In the genomic region with DNA sequence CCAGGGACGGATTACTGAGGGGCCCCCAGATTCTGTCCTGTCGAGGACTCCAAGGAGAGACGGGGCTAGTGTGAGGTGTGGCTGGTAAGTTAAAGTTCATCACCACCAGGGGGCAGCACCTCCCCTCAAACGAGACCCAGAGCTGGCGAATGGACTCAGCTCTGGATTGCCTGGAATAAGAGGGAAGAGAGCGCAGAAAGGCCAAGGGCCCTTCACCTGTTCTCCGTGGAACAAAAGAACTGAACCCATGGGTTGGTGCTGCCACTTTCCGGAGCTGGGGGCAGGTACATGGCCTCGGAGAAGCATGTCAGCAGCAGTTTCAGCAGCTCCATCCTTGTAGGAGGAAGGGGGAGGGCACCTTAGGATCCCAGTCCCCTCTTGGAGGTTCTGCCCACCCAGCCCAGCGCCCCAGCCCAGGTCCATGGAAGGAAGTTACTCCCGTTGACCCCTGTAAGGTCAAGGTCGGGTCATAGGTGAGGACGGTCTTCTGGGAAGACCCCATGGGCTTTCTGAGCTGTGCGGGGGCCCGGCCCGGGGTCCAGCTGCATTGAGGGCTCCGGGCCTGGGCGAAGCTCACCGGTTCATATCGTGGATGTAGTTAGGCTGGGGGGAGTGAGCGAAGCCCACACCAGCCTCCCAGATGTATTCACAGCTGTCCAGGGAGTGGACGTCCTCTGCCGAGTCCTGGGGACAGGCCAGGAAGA, we compare ENCODE assay signal across 8 cellular contexts. TPM values are rescaled to one million over a fixed set of nuclear protein-coding genes. Genes with fewer than 3 reads are reported as not detected.
DNase-seq lines count a peak whose midpoint lies in the region; ATAC-seq and TF ChIP-seq lines count a peak whose summit lies in the region.

No MANE protein-coding gene starts in this region.

- no peak overlapping the region for H3K27ac Mint-ChIP-seq in activated naive CD4-positive, alpha-beta T cell treated with anti-CD3 and anti-CD28 coated beads, Interleukin-2, amount 50 U/mL, for 72 hours
- H3K27ac Mint-ChIP-seq in glutamatergic neuron (ENCODE audit: unreplicated experiment), result no peak overlapping the region
- H3K27ac Mint-ChIP-seq in type B pancreatic cell, result peak overlapping the region; percentile 74

- TF ChIP-seq CTCF in glutamatergic neuron (IDR thresholded peaks at IDR 0.05; ENCODE audit: partially characterized antibody, unreplicated experiment), result peak; percentile 85
- peak; percentile 88 for TF ChIP-seq CTCF in type B pancreatic cell (conservative IDR thresholded peaks at IDR 0.05)

- DNase-seq in GM03348 (ENCODE audit: low spot score) (peak; percentile 94), NCI-H1105 (lab: John Stamatoyannopoulos, UW) (peak; percentile 77), SKM-1 treated with dmso at 0.1 percent for 144 hours (lab: John Stamatoyannopoulos, UW; ENCODE audit: unreplicated experiment) (peak; percentile 80), glutamatergic neuron (peak; percentile 91), pons (ENCODE audit: low spot score) (peak; percentile 91), type B pancreatic cell (ENCODE audit: extremely low spot score, unreplicated experiment) (peak; percentile 90)
- peak; percentile 84 to 90 for DNase-seq in activated naive CD4-positive, alpha-beta T cell treated with anti-CD3 and anti-CD28 coated beads, Interleukin-2, amount 50 U/mL, for 72 hours (ENCODE audit: low spot score in 2 of 2)

- ATAC-seq in activated naive CD4-positive, alpha-beta T cell treated with anti-CD3 and anti-CD28 coated beads, Interleukin-2, amount 50 U/mL, for 72 hours, result peak; percentile 75 to 88
- ATAC-seq in GM21381 (IDR thresholded peaks at IDR 0.05; ENCODE audit: unreplicated experiment), result no peak

- no peaks in the 10 kb centered on the region for H3K9me3 Mint-ChIP-seq in activated naive CD4-positive, alpha-beta T cell treated with anti-CD3 and anti-CD28 coated beads, Interleukin-2, amount 50 U/mL, for 72 hours
- peaks cover 7% of the 10 kb centered on the region for H3K9me3 Mint-ChIP-seq in glutamatergic neuron (ENCODE audit: unreplicated experiment)
- H3K9me3 Mint-ChIP-seq in type B pancreatic cell, result no peaks in the 10 kb centered on the region

- H3K4me1 Mint-ChIP-seq in glutamatergic neuron (ENCODE audit: low read depth, unreplicated experiment), result peaks cover 4% of the 10 kb centered on the region
- no peaks in the 10 kb centered on the region for H3K4me1 Mint-ChIP-seq in type B pancreatic cell (ENCODE audit: unreplicated experiment)

- H3K27me3 Mint-ChIP-seq in glutamatergic neuron (ENCODE audit: unreplicated experiment) (peaks cover 7% of the 10 kb centered on the region), type B pancreatic cell (no peaks in the 10 kb centered on the region)

- H3K4me3 Mint-ChIP-seq in glutamatergic neuron (ENCODE audit: unreplicated experiment) (no peak overlapping the region), type B pancreatic cell (no peak overlapping the region)

- H3K36me3 Mint-ChIP-seq in activated naive CD4-positive, alpha-beta T cell treated with anti-CD3 and anti-CD28 coated beads, Interleukin-2, amount 50 U/mL, for 72 hours, result no peaks in the 10 kb centered on the region
- H3K36me3 Mint-ChIP-seq in glutamatergic neuron (ENCODE audit: unreplicated experiment) (no peaks in the 10 kb centered on the region), type B pancreatic cell (no peaks in the 10 kb centered on the region)

RNA-seq across cellular contexts. Expression of gene HID1, which starts 10.8 kb away (rescaled TPM):
- 1 to 10 TPM; 1.6 to 2.8 TPM for total RNA-seq in activated naive CD4-positive, alpha-beta T cell treated with anti-CD3 and anti-CD28 coated beads, Interleukin-2, amount 50 U/mL, for 72 hours
- total RNA-seq in glutamatergic neuron (ENCODE audit: unreplicated experiment) (106 TPM), type B pancreatic cell (ENCODE audit: low replicate concordance) (36.6 and 106 TPM in 2 replicates)

RNA-seq across cellular contexts. Expression of gene CDR2L, which starts 25.6 kb away (rescaled TPM):
- total RNA-seq in activated naive CD4-positive, alpha-beta T cell treated with anti-CD3 and anti-CD28 coated beads, Interleukin-2, amount 50 U/mL, for 72 hours, result 1 to 10 TPM; 1.5 TPM
- 59.4 TPM for total RNA-seq in glutamatergic neuron (ENCODE audit: unreplicated experiment)
- total RNA-seq in type B pancreatic cell (ENCODE audit: low replicate concordance), result 34.9 and 96.2 TPM in 2 replicates

RNA-seq across cellular contexts. Expression of gene OTOP3, which starts 26.1 kb away (rescaled TPM):
- total RNA-seq in activated naive CD4-positive, alpha-beta T cell treated with anti-CD3 and anti-CD28 coated beads, Interleukin-2, amount 50 U/mL, for 72 hours, result not detected
- total RNA-seq in glutamatergic neuron (ENCODE audit: unreplicated experiment), result not detected
- 0.80 and 1.3 TPM in 2 replicates for total RNA-seq in type B pancreatic cell (ENCODE audit: low replicate concordance)

RNA-seq across cellular contexts. Expression of gene OTOP2, which starts 37.7 kb away (rescaled TPM):
- total RNA-seq in activated naive CD4-positive, alpha-beta T cell treated with anti-CD3 and anti-CD28 coated beads, Interleukin-2, amount 50 U/mL, for 72 hours, result not detected
- not detected for total RNA-seq in glutamatergic neuron (ENCODE audit: unreplicated experiment)
- 0.12 TPM in 1 of 2 replicates, not detected in the other for total RNA-seq in type B pancreatic cell (ENCODE audit: low replicate concordance)

RNA-seq across cellular contexts. Expression of gene USH1G, which starts 38.8 kb away (rescaled TPM):
- not detected for total RNA-seq in activated naive CD4-positive, alpha-beta T cell treated with anti-CD3 and anti-CD28 coated beads, Interleukin-2, amount 50 U/mL, for 72 hours
- total RNA-seq in glutamatergic neuron (ENCODE audit: unreplicated experiment) (0.12 TPM), type B pancreatic cell (ENCODE audit: low replicate concordance) (0.56 and 1.4 TPM in 2 replicates)

Comparison
In these comparisons a context has a peak if more than half of its experiments do, and no peak if none do; other contexts are left out.
1. RNA of gene HID1, which starts 10.8 kb away (total RNA-seq): 106 TPM in glutamatergic neuron (single experiment) and 36.6 to 106 TPM in type B pancreatic cell; 1.6 to 2.8 TPM in activated naive CD4-positive, alpha-beta T cell treated with anti-CD3 and anti-CD28 coated beads, Interleukin-2, amount 50 U/mL, for 72 hours; every median in the first group is over 10 times any median in the second.
2. RNA of gene CDR2L, which starts 25.6 kb away (total RNA-seq): 59.4 TPM in glutamatergic neuron (single experiment) and 34.9 to 96.2 TPM in type B pancreatic cell; 1.5 TPM in activated naive CD4-positive, alpha-beta T cell treated with anti-CD3 and anti-CD28 coated beads, Interleukin-2, amount 50 U/mL, for 72 hours; every median in the first group is over 10 times any median in the second.
3. Peak in every context shown above with its lines, with median percentiles within 50 percentile points of each other: DNase-seq.